ENCODE assay signal across 8 cellular contexts in genomic region chr9:136093331-136093986, GRCh38. TPM values are rescaled to one million over a fixed set of nuclear protein-coding genes. Genes with fewer than 3 reads are reported as not detected.
DNase-seq lines count a peak whose midpoint lies in the region; ATAC-seq and TF ChIP-seq lines count a peak whose summit lies in the region.

No MANE protein-coding gene starts in this region.

- peak overlapping the region; percentile 52 for H3K27ac Mint-ChIP-seq in HFFc6
- H3K27ac Mint-ChIP-seq in activated T-helper 2 cell treated with anti-CD3 and anti-CD28 coated beads, Interferon-gamma antibody, Interleukin-2, Interleukin-4, amounts not matched to agents 10 μg/mL and 5 μg/mL and 100 μg/mL, durations not matched to agents 14 hours and 24 hours and 36 hours, result no peak overlapping the region

- no peaks in the 10 kb centered on the region for H3K27me3 Mint-ChIP-seq in HFFc6 (ENCODE audit: insufficient read depth)
- H3K27me3 Mint-ChIP-seq in activated T-helper 2 cell treated with anti-CD3 and anti-CD28 coated beads, Interferon-gamma antibody, Interleukin-2, Interleukin-4, amounts not matched to agents 10 μg/mL and 5 μg/mL and 100 μg/mL, durations not matched to agents 14 hours and 24 hours and 36 hours (ENCODE audit: low read depth), result peaks cover 17% of the 10 kb centered on the region

- ATAC-seq in GM21825 (IDR thresholded peaks at IDR 0.05; ENCODE audit: unreplicated experiment), result no peak
- ATAC-seq in HG02571 (IDR thresholded peaks at IDR 0.05; ENCODE audit: unreplicated experiment), result no peak

- intact Hi-C loops in activated T-helper 2 cell treated with anti-CD3 and anti-CD28 coated beads, Interferon-gamma antibody, Interleukin-2, Interleukin-4, amounts not matched to agents 10 μg/mL and 5 μg/mL and 100 μg/mL, durations not matched to agents 14 hours and 24 hours and 36 hours (cut with micrococcal nuclease), result loop anchor here (10.0 kb wide), 1 partner anchor 1031 kb away; no protein-coding TSS in a partner anchor

- DNase-seq in HFFc6 (no peak), hepatic stellate cell (ENCODE audit: low spot score) (peak; percentile 87), iPS-NIHi7 (ENCODE audit: extremely low spot score) (no peak)
- DNase-seq in activated T-helper 2 cell treated with anti-CD3 and anti-CD28 coated beads, Interferon-gamma antibody, Interleukin-2, Interleukin-4, amounts not matched to agents 10 μg/mL and 5 μg/mL and 100 μg/mL, durations not matched to agents 14 hours and 24 hours and 36 hours (ENCODE audit: low spot score), result no peak
- DNase-seq in stimulated activated naive CD4-positive, alpha-beta T cell (lab: John Stamatoyannopoulos, UW), result no peak

- H3K4me1 Mint-ChIP-seq in HFFc6 (ENCODE audit: low read depth), result peaks cover 24% of the 10 kb centered on the region
- H3K4me1 Mint-ChIP-seq in activated T-helper 2 cell treated with anti-CD3 and anti-CD28 coated beads, Interferon-gamma antibody, Interleukin-2, Interleukin-4, amounts not matched to agents 10 μg/mL and 5 μg/mL and 100 μg/mL, durations not matched to agents 14 hours and 24 hours and 36 hours (ENCODE audit: low read depth), result no peaks in the 10 kb centered on the region

- no peaks in the 10 kb centered on the region for H3K36me3 Mint-ChIP-seq in HFFc6 (ENCODE audit: low read depth)
- no peaks in the 10 kb centered on the region for H3K36me3 Mint-ChIP-seq in activated T-helper 2 cell treated with anti-CD3 and anti-CD28 coated beads, Interferon-gamma antibody, Interleukin-2, Interleukin-4, amounts not matched to agents 10 μg/mL and 5 μg/mL and 100 μg/mL, durations not matched to agents 14 hours and 24 hours and 36 hours (ENCODE audit: low read depth)

- no peaks in the 10 kb centered on the region for H3K9me3 Mint-ChIP-seq in HFFc6
- no peaks in the 10 kb centered on the region for H3K9me3 Mint-ChIP-seq in activated T-helper 2 cell treated with anti-CD3 and anti-CD28 coated beads, Interferon-gamma antibody, Interleukin-2, Interleukin-4, amounts not matched to agents 10 μg/mL and 5 μg/mL and 100 μg/mL, durations not matched to agents 14 hours and 24 hours and 36 hours

- peak overlapping the region; percentile 84 for H3K4me3 Mint-ChIP-seq in HFFc6
- peak overlapping the region; percentile 66 for H3K4me3 Mint-ChIP-seq in activated T-helper 2 cell treated with anti-CD3 and anti-CD28 coated beads, Interferon-gamma antibody, Interleukin-2, Interleukin-4, amounts not matched to agents 10 μg/mL and 5 μg/mL and 100 μg/mL, durations not matched to agents 14 hours and 24 hours and 36 hours (ENCODE audit: low read depth)

- no peak for TF ChIP-seq CTCF in HFFc6 (IDR thresholded peaks at IDR 0.05)

- H3K4me3 ChIP-seq in skin epidermis, result peak overlapping the region; percentile 46 to 86 (median 73)

- H3K27ac ChIP-seq in skin epidermis, result peak overlapping the region in 13 of 21 experiments; percentile 28 to 93 (median 83)

RNA-seq across cellular contexts. Expression of gene NACC2, which starts 1.6 kb away (rescaled TPM):
- 10 to 100 TPM; 38.2 to 46.7 (median 40.2) TPM for total RNA-seq in HFFc6 (2021; fragmentation: NEBNext Ultra II Directional; extraction: Animal tissue kit (Norgen Biotek cat#: 25700))
- 5.4 and 5.5 TPM in 2 replicates for total RNA-seq in activated T-helper 2 cell treated with anti-CD3 and anti-CD28 coated beads, Interferon-gamma antibody, Interleukin-2, Interleukin-4, amounts not matched to agents 10 μg/mL and 5 μg/mL and 100 μg/mL, durations not matched to agents 14 hours and 24 hours and 36 hours

RNA-seq across cellular contexts. Expression of gene TMEM250, which starts 25.2 kb away (rescaled TPM):
- total RNA-seq in HFFc6 (2021; fragmentation: NEBNext Ultra II Directional; extraction: Animal tissue kit (Norgen Biotek cat#: 25700)), result 10 to 100 TPM; 31.6 to 45.4 (median 35.7) TPM
- 43.1 and 43.5 TPM in 2 replicates for total RNA-seq in activated T-helper 2 cell treated with anti-CD3 and anti-CD28 coated beads, Interferon-gamma antibody, Interleukin-2, Interleukin-4, amounts not matched to agents 10 μg/mL and 5 μg/mL and 100 μg/mL, durations not matched to agents 14 hours and 24 hours and 36 hours
